ENCODE assay signal across 9 cellular contexts in the genomic region with DNA sequence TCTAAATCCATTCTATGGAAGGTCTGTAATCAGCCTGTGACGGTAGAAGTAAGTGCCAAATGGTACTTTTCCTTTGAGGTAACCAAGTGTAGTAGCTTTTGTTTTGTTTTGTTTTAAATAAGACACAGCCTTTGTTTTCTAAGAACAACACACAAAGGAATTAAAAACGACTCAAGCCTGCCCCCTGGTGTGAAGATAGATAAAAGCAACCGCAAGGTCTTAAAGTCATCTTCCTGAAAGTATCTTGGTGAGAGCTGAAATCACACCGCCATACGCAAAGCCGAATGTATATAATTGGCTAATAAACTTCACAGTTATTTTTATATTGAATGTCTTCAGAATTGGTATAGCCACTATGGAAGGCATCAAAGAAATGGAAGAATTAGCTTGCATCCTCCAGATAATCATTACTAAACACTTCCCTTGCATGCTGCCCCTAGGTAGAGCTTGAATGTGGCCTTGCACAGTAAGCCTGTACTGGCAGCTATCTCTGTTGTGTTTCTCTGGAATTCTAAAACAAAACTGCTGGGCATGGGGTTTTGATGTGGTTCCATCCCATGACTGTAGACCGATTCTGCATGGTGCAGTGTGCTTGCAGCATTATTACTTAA.
DNase-seq lines count a peak whose midpoint lies in the region; ATAC-seq and TF ChIP-seq lines count a peak whose summit lies in the region.
"Had no signal": no experiment of that assay in that cellular context is flagged by ENCODE, and none has a peak within 500 bp of the region (broad histone marks: within the 10 kb centered on the region; RNA-seq: fewer than 3 reads in every experiment).

No MANE protein-coding gene starts in this region.

- WGBS in mesenchymal stem cell: no CpG with 5 or more reads among the region's 7 CpGs

- no peak overlapping the region for H3K4me3 ChIP-seq in mesenchymal stem cell (ENCODE audit: insufficient read depth in 1 of 2, low read depth in 1 of 2, low read length in 2 of 2)

- H3K4ac ChIP-seq in mesenchymal stem cell (ENCODE audit: low read depth in 1 of 2, low read length in 2 of 2): no peak overlapping the region

- H3K36me3 ChIP-seq in mesenchymal stem cell (ENCODE audit: control insufficient read depth in 1 of 2, insufficient read depth in 2 of 2, low read depth in 1 of 2, low read length in 2 of 2): no peaks in the 10 kb centered on the region

- peak; percentile 57 for DNase-seq in DMS153 treated with DMSO at 0.1 percent for 48 hours (lab: John Stamatoyannopoulos, UW; ENCODE audit: unreplicated experiment)
- DNase-seq in LoVo (ENCODE audit: low spot score): peak; percentile 53
- peak; percentile 74 for DNase-seq in RPMI7951 (ENCODE audit: low read depth)
- DNase-seq in chondrocyte (ENCODE audit: low spot score): no peak
- DNase-seq in mesenchymal stem cell: peak; percentile 67
- no peak for DNase-seq in type B pancreatic cell (ENCODE audit: extremely low spot score, unreplicated experiment)
- no peak for DNase-seq in HuH-7 (ENCODE audit: low spot score)

- peak; percentile 74 for ATAC-seq in GM19467 (IDR thresholded peaks at IDR 0.05; ENCODE audit: unreplicated experiment)

- H3K9ac ChIP-seq in mesenchymal stem cell (ENCODE audit: low read length): no peak overlapping the region

- no peak overlapping the region for H4K8ac ChIP-seq in mesenchymal stem cell (ENCODE audit: low read length)

- no peaks in the 10 kb centered on the region for H3K79me1 ChIP-seq in mesenchymal stem cell (replicated peaks; ENCODE audit: low read length, poor library complexity, severe bottlenecking)

- H3K4me3 Mint-ChIP-seq in chondrocyte (ENCODE audit: unreplicated experiment) (no peak overlapping the region), type B pancreatic cell (no peak overlapping the region)
- H3K4me3 Mint-ChIP-seq: activated naive CD8-positive, alpha-beta T cell had no signal

- no peak overlapping the region for H3K27ac ChIP-seq in mesenchymal stem cell (ENCODE audit: low read length, poor library complexity, severe bottlenecking)

- no peak overlapping the region for H3K18ac ChIP-seq in mesenchymal stem cell (ENCODE audit: low read depth in 1 of 2, low read length in 2 of 2)

- H3K27me3 Mint-ChIP-seq in chondrocyte (ENCODE audit: low read depth) (no peaks in the 10 kb centered on the region), type B pancreatic cell (peaks cover 14% of the 10 kb centered on the region)
- H3K27me3 Mint-ChIP-seq: activated naive CD8-positive, alpha-beta T cell had no signal

- H2AFZ ChIP-seq in mesenchymal stem cell (ENCODE audit: low read depth, low read length): no peak overlapping the region

- H3K4me1 Mint-ChIP-seq in chondrocyte (ENCODE audit: low read depth) (no peaks in the 10 kb centered on the region), type B pancreatic cell (ENCODE audit: unreplicated experiment) (peaks cover 3% of the 10 kb centered on the region)

- H2AK5ac ChIP-seq in mesenchymal stem cell (ENCODE audit: low read length, severe bottlenecking): no peak overlapping the region

- no peak overlapping the region for H2BK120ac ChIP-seq in mesenchymal stem cell (ENCODE audit: low read depth, low read length)

- peak; percentile 97 for TF ChIP-seq CTCF in chondrocyte (IDR thresholded peaks at IDR 0.05)
- peak; percentile 90 for TF ChIP-seq CTCF in type B pancreatic cell (conservative IDR thresholded peaks at IDR 0.05)

- H3K23ac ChIP-seq in mesenchymal stem cell (ENCODE audit: low read length in 2 of 2): no peak overlapping the region

- no peak overlapping the region for H2BK15ac ChIP-seq in mesenchymal stem cell (ENCODE audit: low read depth, poor library complexity, severe bottlenecking)

- H2BK5ac ChIP-seq in mesenchymal stem cell (ENCODE audit: low read depth, low read length, poor library complexity, severe bottlenecking): no peak overlapping the region

- H3K27ac Mint-ChIP-seq in chondrocyte (ENCODE audit: unreplicated experiment): no peak overlapping the region
- H3K27ac Mint-ChIP-seq in type B pancreatic cell: peak overlapping the region; percentile 12
- H3K27ac Mint-ChIP-seq: activated naive CD8-positive, alpha-beta T cell had no signal

- H3K9me3 Mint-ChIP-seq in chondrocyte (ENCODE audit: low read depth) (no peaks in the 10 kb centered on the region), type B pancreatic cell (no peaks in the 10 kb centered on the region)

- H3K14ac ChIP-seq in mesenchymal stem cell (ENCODE audit: low read length in 2 of 2): no peak overlapping the region

- H3K4me1 ChIP-seq in mesenchymal stem cell (ENCODE audit: control insufficient read depth, insufficient read depth, low read depth, low read length): no peaks in the 10 kb centered on the region

- H4K91ac ChIP-seq in mesenchymal stem cell (ENCODE audit: low read length): no peak overlapping the region

- H3K9me3 ChIP-seq in mesenchymal stem cell (ENCODE audit: control insufficient read depth, low read length): no peaks in the 10 kb centered on the region

- no peaks in the 10 kb centered on the region for H3K36me3 Mint-ChIP-seq in chondrocyte (ENCODE audit: low read depth)
- no peaks in the 10 kb centered on the region for H3K36me3 Mint-ChIP-seq in type B pancreatic cell
- H3K36me3 Mint-ChIP-seq: activated naive CD8-positive, alpha-beta T cell had no signal

- H3K4me2 ChIP-seq in mesenchymal stem cell (ENCODE audit: low read length, poor library complexity, severe bottlenecking): no peak overlapping the region

- peaks cover 5 to 24% of the 10 kb centered on the region in 2 experiments for H3K27me3 ChIP-seq in mesenchymal stem cell (ENCODE audit: control insufficient read depth in 1 of 2, insufficient read depth in 1 of 2, low read length in 2 of 2)

- no peak overlapping the region for H2BK12ac ChIP-seq in mesenchymal stem cell (ENCODE audit: low read length in 2 of 2)

Comparison
In these comparisons a context has a peak if more than half of its experiments do, and no peak if none do; other contexts are left out.
1. DNase-seq: peak in DMS153 treated with DMSO at 0.1 percent for 48 hours (single experiment), LoVo (single experiment), RPMI7951 (single experiment) and mesenchymal stem cell (single experiment); none in chondrocyte (single experiment), type B pancreatic cell (single experiment) and HuH-7 (single experiment).